Comparison of ENCODE assay signal across 18 cellular contexts in the genomic region with DNA sequence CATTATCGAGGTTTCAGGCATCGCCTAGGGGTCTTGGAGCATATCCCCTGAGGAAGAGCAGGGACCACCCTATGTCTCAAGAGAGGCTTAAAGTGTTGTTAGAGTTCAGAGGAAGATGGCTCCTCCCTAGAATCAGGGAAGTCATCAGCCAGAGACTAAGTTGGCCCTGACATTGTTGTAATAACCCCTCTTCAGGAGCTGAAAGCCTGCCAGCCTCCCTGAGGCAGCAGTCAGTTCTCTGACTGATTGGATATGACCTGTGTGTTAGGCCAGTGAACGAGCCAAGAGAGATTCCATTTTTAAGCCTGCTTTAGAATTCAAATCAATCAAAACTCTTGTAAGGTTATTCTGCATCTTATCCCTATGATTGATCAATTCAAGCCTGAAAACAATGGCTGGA. TPM values are rescaled to one million over a fixed set of nuclear protein-coding genes. Genes with fewer than 3 reads are reported as not detected.
DNase-seq lines count a peak whose midpoint lies in the region; TF ChIP-seq lines count a peak whose summit lies in the region.
"Had no signal": no experiment of that assay in that cellular context is flagged by ENCODE, and none has a peak within 500 bp of the region (broad histone marks: within the 10 kb centered on the region; RNA-seq: fewer than 3 reads in every experiment).

No MANE protein-coding gene starts in this region.

- H3K4me3 Mint-ChIP-seq in mesothelial cell of epicardium, result no peak overlapping the region
- peak overlapping the region; percentile 29 for H3K4me3 Mint-ChIP-seq in type B pancreatic cell
- H3K4me3 Mint-ChIP-seq in activated CD4-positive, alpha-beta T cell treated with anti-CD3 and anti-CD28 coated beads, Interleukin-2, amount 10 ng/mL, durations not matched to agents 24 days and 14 days, result no peak overlapping the region
- H3K4me3 Mint-ChIP-seq: B cell had no signal

- peak; percentile 18 for DNase-seq in NCI-H82 (lab: John Stamatoyannopoulos, UW)
- DNase-seq in NCI-H82 treated with DMSO at 0.1 percent for 48 hours (lab: John Stamatoyannopoulos, UW; ENCODE audit: unreplicated experiment), result no peak
- DNase-seq in mesothelial cell of epicardium (ENCODE audit: low spot score in 2 of 2, unreplicated experiment in 2 of 2), result no peak
- no peak for DNase-seq in type B pancreatic cell (ENCODE audit: extremely low spot score, unreplicated experiment)
- DNase-seq in activated CD4-positive, alpha-beta T cell treated with anti-CD3 and anti-CD28 coated beads, Interleukin-2, amount 50 U/mL, for 1 hour, result no peak
- no peak for DNase-seq in activated CD4-positive, alpha-beta T cell treated with anti-CD3 and anti-CD28 coated beads, Interleukin-2, amount 10 ng/mL, durations not matched to agents 24 days and 14 days
- DNase-seq: COR-L47; DMS 273 treated with DMSO at 0.1 percent for 48 hours; KG1; MV-4-11; NCI-H1694 treated with DMSO at 0.1 percent for 48 hours; NCI-H446; NCI-H526 treated with DMSO at 0.1 percent for 48 hours; NK-92 treated with Interleukin-12 subunit alpha and Interleukin-12 subunit beta, amount 100 ng/mL, for 24 hours; SHP77 had no signal

- H3K27ac ChIP-seq in VCaP, result peak overlapping the region; percentile 8; the same call in 1 of the 2 replicates

- intact Hi-C loops in activated CD4-positive, alpha-beta T cell treated with anti-CD3 and anti-CD28 coated beads, Interleukin-2, amount 10 ng/mL, durations not matched to agents 24 days and 14 days (cut with micrococcal nuclease), result no loop called here

- H3K27ac Mint-ChIP-seq in mesothelial cell of epicardium (peak overlapping the region; percentile 94), type B pancreatic cell (no peak overlapping the region)
- H3K27ac Mint-ChIP-seq in activated CD4-positive, alpha-beta T cell treated with anti-CD3 and anti-CD28 coated beads, Interleukin-2, amount 10 ng/mL, durations not matched to agents 24 days and 14 days, result no peak overlapping the region
- H3K27ac Mint-ChIP-seq: B cell had no signal

- H3K9me3 Mint-ChIP-seq in mesothelial cell of epicardium (peaks cover 26% of the 10 kb centered on the region), type B pancreatic cell (peaks cover 6% of the 10 kb centered on the region)
- no peaks in the 10 kb centered on the region for H3K9me3 Mint-ChIP-seq in activated CD4-positive, alpha-beta T cell treated with anti-CD3 and anti-CD28 coated beads, Interleukin-2, amount 10 ng/mL, durations not matched to agents 24 days and 14 days

- H3K27me3 Mint-ChIP-seq in mesothelial cell of epicardium (ENCODE audit: low read depth) (no peaks in the 10 kb centered on the region), type B pancreatic cell (no peaks in the 10 kb centered on the region)
- no peaks in the 10 kb centered on the region for H3K27me3 Mint-ChIP-seq in activated CD4-positive, alpha-beta T cell treated with anti-CD3 and anti-CD28 coated beads, Interleukin-2, amount 10 ng/mL, durations not matched to agents 24 days and 14 days
- H3K27me3 Mint-ChIP-seq: B cell had no signal

- TF ChIP-seq CTCF in VCaP (conservative IDR thresholded peaks at IDR 0.05) (no peak), mesothelial cell of epicardium (IDR thresholded peaks at IDR 0.05; ENCODE audit: unreplicated experiment) (no peak), type B pancreatic cell (conservative IDR thresholded peaks at IDR 0.05) (no peak)

- H3K4me1 Mint-ChIP-seq in mesothelial cell of epicardium (peaks cover 65% of the 10 kb centered on the region), type B pancreatic cell (ENCODE audit: unreplicated experiment) (peaks cover 34% of the 10 kb centered on the region)
- H3K4me1 Mint-ChIP-seq in activated CD4-positive, alpha-beta T cell treated with anti-CD3 and anti-CD28 coated beads, Interleukin-2, amount 10 ng/mL, durations not matched to agents 24 days and 14 days, result no peaks in the 10 kb centered on the region
- H3K4me1 Mint-ChIP-seq: B cell had no signal

- H3K36me3 Mint-ChIP-seq in mesothelial cell of epicardium, result peaks cover 28% of the 10 kb centered on the region
- peaks cover 12% of the 10 kb centered on the region for H3K36me3 Mint-ChIP-seq in type B pancreatic cell
- H3K36me3 Mint-ChIP-seq in activated CD4-positive, alpha-beta T cell treated with anti-CD3 and anti-CD28 coated beads, Interleukin-2, amount 10 ng/mL, durations not matched to agents 24 days and 14 days (ENCODE audit: low read depth), result no peaks in the 10 kb centered on the region

RNA-seq across cellular contexts. Expression of a gene that starts 34.9 kb away (rescaled TPM):
- total RNA-seq in mesothelial cell of epicardium (153 to 161 TPM (median 159 TPM) in 3 replicates), type B pancreatic cell (ENCODE audit: low replicate concordance) (17.6 and 104 TPM in 2 replicates)
- not detected in 2 replicates for total RNA-seq in activated CD4-positive, alpha-beta T cell treated with anti-CD3 and anti-CD28 coated beads, Interleukin-2, amount 10 ng/mL, durations not matched to agents 24 days and 14 days
- total RNA-seq: B cell, OCI-LY7 had no signal

Comparison
In these comparisons a context has a peak if more than half of its experiments do, and no peak if none do; other contexts are left out.
1. RNA of a gene that starts 34.9 kb away (total RNA-seq): 153 to 161 TPM in mesothelial cell of epicardium and 17.6 to 104 TPM in type B pancreatic cell; not detected in activated CD4-positive, alpha-beta T cell treated with anti-CD3 and anti-CD28 coated beads, Interleukin-2, amount 10 ng/mL, durations not matched to agents 24 days and 14 days; every median in the first group is over 10 times any median in the second.